Comparison of ENCODE assay signal across 23 cellular contexts in genomic region chr7:4698707-4699275, GRCh38.
"Had no signal": no experiment of that assay in that cellular context is flagged by ENCODE, and none has a peak within 500 bp of the region (broad histone marks: within the 10 kb centered on the region; RNA-seq: fewer than 3 reads in every experiment).

No MANE protein-coding gene starts in this region.

- DNase-seq: activated CD4-positive, alpha-beta memory T cell treated with anti-CD3 and anti-CD28 coated beads, Interleukin-2, amount 10 ng/mL, durations not matched to agents 7 days and 5 days; activated CD4-positive, alpha-beta T cell treated with anti-CD3 and anti-CD28 coated beads for 1 hour; activated CD4-positive, alpha-beta T cell treated with anti-CD3 and anti-CD28 coated beads, Interleukin-2, amount 10 ng/mL, durations not matched to agents 7 days and 5 days; activated CD8-positive, alpha-beta memory T cell treated with anti-CD3 and anti-CD28 coated beads, Interleukin-2, amount 50 U/mL, for 48 hours; activated T-cell treated with anti-CD3 and anti-CD28 coated beads, Interleukin-2, amount 50 U/mL, for 4 hours; anterior cingulate cortex; colonic mucosa; dorsolateral prefrontal cortex; effector memory CD8-positive, alpha-beta T cell; erythroblast; foreskin fibroblast; heart right ventricle; kidney glomerular epithelial cell; lower lobe of right lung; mesenchymal stem cell; naive thymus-derived CD8-positive, alpha-beta T cell; spleen; stimulated activated naive CD4-positive, alpha-beta T cell; T-helper 2 cell; uterus had no signal

- H3K4me3 ChIP-seq: colonic mucosa, dorsolateral prefrontal cortex, heart right ventricle, left lung, lower lobe of right lung, right atrium auricular region, spleen, thoracic aorta, uterus had no signal

- H3K36me3 ChIP-seq: colonic mucosa, heart right ventricle, left lung, lower lobe of right lung, right atrium auricular region, thoracic aorta, uterus had no signal

- H3K27me3 ChIP-seq: colonic mucosa, dorsolateral prefrontal cortex, heart right ventricle, left lung, right atrium auricular region, spleen, uterus had no signal

- H3K27ac ChIP-seq: colonic mucosa, lower lobe of right lung, right atrium auricular region, spleen had no signal

- H3K9me3 ChIP-seq: colonic mucosa, heart right ventricle, left lung, lower lobe of right lung, right atrium auricular region, spleen, thoracic aorta, uterus had no signal
